ENCODE assay signal across 18 cellular contexts in genomic region chr7:151116603-151117002, GRCh38. TPM values are rescaled to one million over a fixed set of nuclear protein-coding genes. Genes with fewer than 3 reads are reported as not detected.
DNase-seq lines count a peak whose midpoint lies in the region; ATAC-seq and TF ChIP-seq lines count a peak whose summit lies in the region.
"Had no signal": no experiment of that assay in that cellular context is flagged by ENCODE, and none has a peak within 500 bp of the region (broad histone marks: within the 10 kb centered on the region; RNA-seq: fewer than 3 reads in every experiment).

No MANE protein-coding gene starts in this region.

- H3K27me3 ChIP-seq in lung (ENCODE audit: control insufficient read depth, insufficient read depth), result no peaks in the 10 kb centered on the region
- no peaks in the 10 kb centered on the region for H3K27me3 ChIP-seq in suprapubic skin
- H3K27me3 ChIP-seq: colonic mucosa, sigmoid colon had no signal

- intact Hi-C loops in MCF 10A (cut with micrococcal nuclease), result no loop called here

- no peak for DNase-seq in Jurkat, Clone E6-1 (ENCODE audit: low read depth, low spot score)
- DNase-seq in MCF 10A (ENCODE audit: unreplicated experiment) (no peak), lung (ENCODE audit: low spot score) (no peak), suprapubic skin (ENCODE audit: low spot score in 2 of 2) (no peak), NCI-H2196 treated with DMSO at 0.1 percent for 48 hours (lab: John Stamatoyannopoulos, UW; ENCODE audit: unreplicated experiment) (no peak), NCI-H345 treated with DMSO at 0.1 percent for 48 hours (lab: John Stamatoyannopoulos, UW; ENCODE audit: unreplicated experiment) (no peak)
- DNase-seq in activated T-cell treated with anti-CD3 and anti-CD28 coated beads, Interleukin-2, amount 50 U/mL, for 48 hours, result no peak
- DNase-seq: activated CD8-positive, alpha-beta memory T cell treated with anti-CD3 and anti-CD28 coated beads for 24 hours; AML-193; NCI-H1048; sigmoid colon; stimulated activated CD4-positive, alpha-beta T cell treated with anti-CD3 and anti-CD28 coated beads, Interleukin-4, amount 100 ng/mL, for 1 hour had no signal

- H3K27me3 Mint-ChIP-seq in MCF 10A (ENCODE audit: insufficient read depth, unreplicated experiment), result no peaks in the 10 kb centered on the region

- H3K36me3 ChIP-seq in lung (ENCODE audit: control insufficient read depth in 2 of 2, insufficient read depth in 2 of 2, low read length in 2 of 2), result peaks cover 0 to 47% of the 10 kb centered on the region in 2 donors
- peaks cover 41% of the 10 kb centered on the region for H3K36me3 ChIP-seq in suprapubic skin
- H3K36me3 ChIP-seq: colonic mucosa had no signal

- TF ChIP-seq EP300 in suprapubic skin (IDR thresholded peaks at IDR 0.05), result no peak

- no peaks in the 10 kb centered on the region for H3K9me3 Mint-ChIP-seq in MCF 10A (ENCODE audit: unreplicated experiment)
- H3K9me3 Mint-ChIP-seq: WTC11 had no signal

- peak overlapping the region; percentile 85 for H3K4me3 Mint-ChIP-seq in MCF 10A (ENCODE audit: unreplicated experiment)

- 75 to 78% methylated on average over 15 of the region's 15 CpGs for WGBS in lung, 2 donors
- WGBS in suprapubic skin, result 47% methylated on average over 13 of the region's 15 CpGs

- no peak for TF ChIP-seq CTCF in MCF 10A (IDR thresholded peaks at IDR 0.05; ENCODE audit: unreplicated experiment)
- TF ChIP-seq CTCF in lung (IDR thresholded peaks at IDR 0.05; ENCODE audit: control extremely low read depth, extremely low read depth), result no peak
- TF ChIP-seq CTCF in suprapubic skin (IDR thresholded peaks at IDR 0.05), result no peak

- POLR2A ChIA-PET in MCF 10A (lab: Yijun Ruan, JAX), result interaction anchor here (0.6 to 8.4 kb wide), 16 partner anchors 8 to 575 kb away, joined by 3 to 128 read pairs (median 6); partner anchors contain the start of genes ABCB8, ABCF2, AGAP3 and CDK5

- CTCF ChIA-PET in MCF 10A (lab: Yijun Ruan, JAX), result interaction anchor here (0.5 to 15.6 kb wide), 6 partner anchors 28 to 1882 kb away, joined by 3 to 315 read pairs (median 4); partner anchors contain the start of genes ABCB8, AGAP3 and TMUB1

- ATAC-seq in lung (ENCODE audit: insufficient read depth, low FRiP score), result no peak

- H3K27ac ChIP-seq in lung (ENCODE audit: low read depth in 1 of 2, low read length in 1 of 2) (peak overlapping the region in 1 of 2 donors; percentile 58), suprapubic skin (peak overlapping the region; percentile 87)
- H3K27ac ChIP-seq: colonic mucosa, sigmoid colon had no signal

- H3K36me3 Mint-ChIP-seq in MCF 10A (ENCODE audit: insufficient read depth, unreplicated experiment), result peaks cover 40% of the 10 kb centered on the region

- TF ChIP-seq POLR2A in suprapubic skin (IDR thresholded peaks at IDR 0.05), result no peak

- peaks cover 28% of the 10 kb centered on the region for H3K4me1 Mint-ChIP-seq in MCF 10A (ENCODE audit: insufficient read depth, unreplicated experiment)

- H3K27ac Mint-ChIP-seq in MCF 10A (ENCODE audit: low read depth, unreplicated experiment), result peak overlapping the region; percentile 84

- H3K9me3 ChIP-seq in lung (ENCODE audit: control insufficient read depth in 2 of 2, insufficient read depth in 1 of 2, low read length in 1 of 2), result no peaks in the 10 kb centered on the region
- H3K9me3 ChIP-seq in suprapubic skin, result no peaks in the 10 kb centered on the region
- H3K9me3 ChIP-seq: colonic mucosa, sigmoid colon had no signal

- H3K4me1 ChIP-seq in lung (ENCODE audit: control insufficient read depth in 2 of 2, insufficient read depth in 2 of 2, low read length in 2 of 2) (peaks cover 0 to 4% of the 10 kb centered on the region in 2 donors), suprapubic skin (peaks cover 42% of the 10 kb centered on the region)

- no TSS peak for BruUV-seq in MCF 10A (replicated peaks; lab: Mats Ljungman, UMichigan)

- peak overlapping the region; percentile 50 for H3K4me3 ChIP-seq in Jurkat, Clone E6-1 (ENCODE audit: low read length)
- H3K4me3 ChIP-seq in lung, result peak overlapping the region; percentile 15
- peak overlapping the region; percentile 55 for H3K4me3 ChIP-seq in suprapubic skin
- H3K4me3 ChIP-seq: colonic mucosa, sigmoid colon had no signal

RNA-seq across cellular contexts. Expression of gene AGAP3, which starts 30.3 kb away (rescaled TPM):
- 38.2 TPM for polyA plus RNA-seq in Jurkat, Clone E6-1 (2012; ENCODE audit: insufficient read depth, insufficient read length)
- total RNA-seq in MCF 10A (2022) (95.6 and 138 TPM in 2 replicates), lung (100 to 1,000 TPM in 1 of 2 donors, 10 to 100 TPM in 1; 75.9 to 194 TPM), suprapubic skin (100 to 1,000 TPM; 126 to 162 (median 134) TPM)
- 100 to 1,000 TPM in 1 of 2 donors, 10 to 100 TPM in 1; 81.8 to 138 TPM for polyA plus RNA-seq in lung

RNA-seq across cellular contexts. Expression of gene TMUB1, which starts 33.3 kb away (rescaled TPM):
- polyA plus RNA-seq in Jurkat, Clone E6-1 (2012; ENCODE audit: insufficient read depth, insufficient read length), result 24.7 TPM
- total RNA-seq in MCF 10A (2022) (25.7 and 30.1 TPM in 2 replicates), lung (10 to 100 TPM; 32.8 to 49.6 TPM), suprapubic skin (10 to 100 TPM; 32.5 to 50.3 (median 45.7) TPM)
- 100 to 1,000 TPM in 1 of 2 donors, 10 to 100 TPM in 1; 43.5 to 104 TPM for polyA plus RNA-seq in lung

RNA-seq across cellular contexts. Expression of gene FASTK, which starts 36.0 kb away (rescaled TPM):
- polyA plus RNA-seq in Jurkat, Clone E6-1 (2012; ENCODE audit: insufficient read depth, insufficient read length), result 34.5 TPM
- total RNA-seq in MCF 10A (2022), result 79.3 and 83.6 TPM in 2 replicates
- total RNA-seq in lung, result 10 to 100 TPM; 28.9 to 99.8 TPM
- 100 to 1,000 TPM in 1 of 2 donors, 10 to 100 TPM in 1; 80.0 to 108 TPM for polyA plus RNA-seq in lung
- 100 to 1,000 TPM in 2 of 4 donors, 10 to 100 TPM in 2; 76.8 to 102 (median 90.9) TPM for total RNA-seq in suprapubic skin

RNA-seq across cellular contexts. Expression of gene GBX1, which starts 50.9 kb away (rescaled TPM):
- polyA plus RNA-seq in Jurkat, Clone E6-1 (2012; ENCODE audit: insufficient read depth, insufficient read length), result not detected
- total RNA-seq in MCF 10A (2022), result not detected in 2 replicates
- total RNA-seq in lung, result not detected
- polyA plus RNA-seq in lung, result not detected
- not detected for total RNA-seq in suprapubic skin
- total RNA-seq: colonic mucosa; endothelial cell of umbilical vein; RPMI7951; sigmoid colon; T-helper 1 cell treated with Interleukin-12 subunit alpha and Interleukin-12 subunit beta and Interleukin-4 antibody, amounts not matched to agents 30 ng/mL and 1 ng/mL, for 36 hours; temporal lobe; WTC11 had no signal
- polyA plus RNA-seq: endothelial cell of umbilical vein, sigmoid colon had no signal

RNA-seq across cellular contexts. Expression of gene SLC4A2, which starts 57.2 kb away (rescaled TPM):
- 71.3 TPM for polyA plus RNA-seq in Jurkat, Clone E6-1 (2012; ENCODE audit: insufficient read depth, insufficient read length)
- 112 and 114 TPM in 2 replicates for total RNA-seq in MCF 10A (2022)
- 100 to 1,000 TPM in 1 of 2 donors, 10 to 100 TPM in 1; 66.3 to 173 TPM for total RNA-seq in lung
- 100 to 1,000 TPM in 1 of 2 donors, 10 to 100 TPM in 1; 96.7 to 144 TPM for polyA plus RNA-seq in lung
- total RNA-seq in suprapubic skin, result 10 to 100 TPM; 31.9 to 78.7 (median 59.7) TPM
